8 cellular contexts compared by ENCODE assay signal in the genomic region with DNA sequence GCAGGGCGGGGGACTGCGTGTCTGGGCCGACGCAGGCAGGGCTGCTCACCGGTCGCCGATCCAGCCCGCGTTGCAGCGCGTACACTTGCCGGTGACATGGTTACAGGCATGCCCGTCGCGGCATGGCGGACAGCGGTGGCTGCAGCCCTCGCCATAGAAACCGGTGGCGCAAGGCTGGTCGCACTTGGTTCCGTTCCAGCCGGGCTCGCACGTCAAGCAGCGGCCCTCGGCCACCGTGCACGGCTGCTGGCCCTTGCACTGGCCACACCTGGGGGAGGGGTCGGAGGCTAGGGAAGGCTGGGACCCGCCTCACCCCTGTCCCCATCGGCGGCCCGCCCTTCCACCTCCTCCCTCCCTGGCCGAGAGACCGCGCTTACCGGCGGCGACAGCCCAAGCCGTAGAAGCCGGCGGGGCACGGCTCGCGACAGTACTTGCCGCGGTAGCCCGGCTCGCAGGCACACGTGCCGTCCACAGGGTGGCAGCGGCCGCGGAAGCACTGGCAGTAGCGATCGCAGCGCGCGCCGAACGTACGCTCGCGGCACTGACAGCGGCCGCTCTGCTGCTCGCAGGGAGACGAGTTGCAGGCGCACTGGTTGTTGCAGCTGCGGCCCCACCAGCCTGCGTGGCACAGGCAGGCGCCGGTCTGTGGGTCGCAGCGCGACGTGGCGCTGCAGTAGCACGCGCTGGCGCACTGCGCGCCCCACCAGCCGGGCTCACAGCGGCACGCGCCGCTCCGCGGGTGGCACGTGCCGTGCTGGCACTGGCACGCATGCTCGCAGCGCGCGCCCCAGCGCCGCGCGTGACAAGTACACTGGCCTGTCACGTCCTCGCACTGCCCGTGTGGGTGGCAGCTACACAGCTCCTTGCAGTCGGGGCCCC. TPM values are rescaled to one million over a fixed set of nuclear protein-coding genes. Genes with fewer than 3 reads are reported as not detected.
A peak's percentile ranks its signal among the peaks of the same experiment; 100 is the strongest.
DNase-seq lines count a peak whose midpoint lies in the region; ATAC-seq and TF ChIP-seq lines count a peak whose summit lies in the region.

No MANE protein-coding gene starts in this region.

- H3K36me3 ChIP-seq in Caco-2 (ENCODE audit: control insufficient read depth, insufficient read depth, low read length) (no peaks in the 10 kb centered on the region), sigmoid colon (peaks cover 0 to 25% (median 9%) of the 10 kb centered on the region in 4 donors)

- peak overlapping the region; percentile 31 for H3K4me3 ChIP-seq in Caco-2 (ENCODE audit: low read depth, low read length)
- peak overlapping the region in 3 of 4 donors; percentile 19 to 40 (median 38) for H3K4me3 ChIP-seq in sigmoid colon

- intact Hi-C loops in Caco-2 (cut with micrococcal nuclease; ENCODE audit: unreplicated experiment) (loop anchor here (1.0 kb wide), 1 partner anchor 65 kb away; no protein-coding TSS in a partner anchor), Right ventricle myocardium superior (cut with DNase I) (no loop called here), sigmoid colon (cut with DNase I) (no loop called here)
- intact Hi-C loops in activated T-helper 1 cell treated with anti-CD3 and anti-CD28 coated beads, Interleukin-12 subunit alpha, Interleukin-12 subunit beta, Interleukin-2, Interleukin-4 antibody, amounts not matched to agents 30 ng/mL and 10 ng/mL and 1 ng/mL, durations not matched to agents 14 hours and 24 hours and 36 hours (cut with micrococcal nuclease) = loop anchor here (10.0 kb wide), 1 partner anchor 456 kb away; no protein-coding TSS in a partner anchor

- CTCF ChIA-PET in Caco-2 (lab: Charles Lee) = interaction anchor here (1.0 kb wide), 1 partner anchor 13 kb away, joined by 12 read pairs; no protein-coding TSS in a partner anchor

- H3K9me3 ChIP-seq in Caco-2 (no peaks in the 10 kb centered on the region), sigmoid colon (no peaks in the 10 kb centered on the region)

- no peak overlapping the region for H3K27ac Mint-ChIP-seq in Caco-2 (ENCODE audit: unreplicated experiment)
- no peak overlapping the region for H3K27ac Mint-ChIP-seq in activated T-helper 1 cell treated with anti-CD3 and anti-CD28 coated beads, Interleukin-12 subunit alpha, Interleukin-12 subunit beta, Interleukin-2, Interleukin-4 antibody, amounts not matched to agents 30 ng/mL and 10 ng/mL and 1 ng/mL, durations not matched to agents 14 hours and 24 hours and 36 hours

- no TSS peak for BruUV-seq in Caco-2 (replicated peaks; lab: Mats Ljungman, UMichigan)

- POLR2A ChIA-PET in Caco-2 (lab: Charles Lee) = interaction anchor here (0.5 kb wide), 1 partner anchor 81 kb away, joined by 3 read pairs; no protein-coding TSS in a partner anchor

- H3K27me3 Mint-ChIP-seq in Caco-2 (ENCODE audit: insufficient read depth, unreplicated experiment) = peaks cover 10% of the 10 kb centered on the region
- H3K27me3 Mint-ChIP-seq in activated T-helper 1 cell treated with anti-CD3 and anti-CD28 coated beads, Interleukin-12 subunit alpha, Interleukin-12 subunit beta, Interleukin-2, Interleukin-4 antibody, amounts not matched to agents 30 ng/mL and 10 ng/mL and 1 ng/mL, durations not matched to agents 14 hours and 24 hours and 36 hours (ENCODE audit: insufficient read depth) = peaks cover 60% of the 10 kb centered on the region

- TF ChIP-seq EP300 in sigmoid colon (IDR thresholded peaks at IDR 0.05) = no peak

- TF ChIP-seq CTCF in Caco-2 (IDR thresholded peaks at IDR 0.05; ENCODE audit: insufficient read depth in 1 of 2, low read depth in 1 of 2, low read length in 1 of 2, severe bottlenecking in 1 of 2, unreplicated experiment in 1 of 2) (peak; percentile 41 to 42), sigmoid colon (IDR thresholded peaks at IDR 0.05) (peak in 3 of 4 experiments; percentile 33 to 57 (median 41))

- DNase-seq in Caco-2 = peak in 1 of 2 experiments; percentile 69
- peak; percentile 21 to 49 for DNase-seq in NCI-H1930 (lab: John Stamatoyannopoulos, UW)
- DNase-seq in activated T-helper 1 cell treated with anti-CD3 and anti-CD28 coated beads, Interleukin-12 subunit alpha, Interleukin-12 subunit beta, Interleukin-2, Interleukin-4 antibody, amounts not matched to agents 30 ng/mL and 10 ng/mL and 1 ng/mL, durations not matched to agents 14 hours and 24 hours and 36 hours (ENCODE audit: low spot score) = peak; percentile 29
- peak; percentile 69 for DNase-seq in Right ventricle myocardium superior
- DNase-seq in sigmoid colon = peak; percentile 80
- DNase-seq in NCI-H524 (lab: John Stamatoyannopoulos, UW) = no peak
- no peak for DNase-seq in midbrain (lab: John Stamatoyannopoulos, UW)
- no peak for DNase-seq in medulla oblongata (ENCODE audit: extremely low spot score)

- ATAC-seq in Right ventricle myocardium superior (ENCODE audit: poor library complexity) = peak; percentile 71

- no peaks in the 10 kb centered on the region for H3K36me3 Mint-ChIP-seq in Caco-2 (ENCODE audit: insufficient read depth, unreplicated experiment)
- peaks cover 1% of the 10 kb centered on the region for H3K36me3 Mint-ChIP-seq in activated T-helper 1 cell treated with anti-CD3 and anti-CD28 coated beads, Interleukin-12 subunit alpha, Interleukin-12 subunit beta, Interleukin-2, Interleukin-4 antibody, amounts not matched to agents 30 ng/mL and 10 ng/mL and 1 ng/mL, durations not matched to agents 14 hours and 24 hours and 36 hours (ENCODE audit: low read depth)

- H3K9me3 Mint-ChIP-seq in Caco-2 (ENCODE audit: unreplicated experiment) = no peaks in the 10 kb centered on the region
- H3K9me3 Mint-ChIP-seq in activated T-helper 1 cell treated with anti-CD3 and anti-CD28 coated beads, Interleukin-12 subunit alpha, Interleukin-12 subunit beta, Interleukin-2, Interleukin-4 antibody, amounts not matched to agents 30 ng/mL and 10 ng/mL and 1 ng/mL, durations not matched to agents 14 hours and 24 hours and 36 hours = no peaks in the 10 kb centered on the region

- H3K4me1 ChIP-seq in Caco-2 (peaks cover 10% of the 10 kb centered on the region), sigmoid colon (peaks cover 0 to 38% (median 29%) of the 10 kb centered on the region in 4 donors)

- peak overlapping the region; percentile 75 for H3K4me3 Mint-ChIP-seq in Caco-2 (ENCODE audit: unreplicated experiment)
- peak overlapping the region; percentile 42 for H3K4me3 Mint-ChIP-seq in activated T-helper 1 cell treated with anti-CD3 and anti-CD28 coated beads, Interleukin-12 subunit alpha, Interleukin-12 subunit beta, Interleukin-2, Interleukin-4 antibody, amounts not matched to agents 30 ng/mL and 10 ng/mL and 1 ng/mL, durations not matched to agents 14 hours and 24 hours and 36 hours

- peak overlapping the region in 2 of 4 donors; percentile 8 to 32 for H3K27ac ChIP-seq in sigmoid colon

- 9 to 15% methylated on average over 106 of the region's 106 CpGs for WGBS in sigmoid colon, 2 donors

- peaks cover 5% of the 10 kb centered on the region for H3K4me1 Mint-ChIP-seq in Caco-2 (ENCODE audit: low read depth, unreplicated experiment)
- peaks cover 6% of the 10 kb centered on the region for H3K4me1 Mint-ChIP-seq in activated T-helper 1 cell treated with anti-CD3 and anti-CD28 coated beads, Interleukin-12 subunit alpha, Interleukin-12 subunit beta, Interleukin-2, Interleukin-4 antibody, amounts not matched to agents 30 ng/mL and 10 ng/mL and 1 ng/mL, durations not matched to agents 14 hours and 24 hours and 36 hours (ENCODE audit: low read depth)

- no peak for TF ChIP-seq POLR2A in sigmoid colon (IDR thresholded peaks at IDR 0.05)

- H3K27me3 ChIP-seq in Caco-2 (replicated peaks; ENCODE audit: control insufficient read depth, insufficient read depth, low read length) (peaks cover 3% of the 10 kb centered on the region), sigmoid colon (peaks cover 0 to 22% (median 14%) of the 10 kb centered on the region in 3 donors)

RNA-seq across cellular contexts. Expression of a gene that starts 6.7 kb away (rescaled TPM):
- total RNA-seq in Caco-2 (2022) (0.58 and 0.73 TPM in 2 replicates), Right ventricle myocardium superior (2.6 TPM), sigmoid colon (10 to 100 TPM in 3 of 4 donors, 1 to 10 TPM in 1; 6.4 to 12.8 (median 10.4) TPM)
- 0.24 and 0.41 TPM in 2 replicates for total RNA-seq in activated T-helper 1 cell treated with anti-CD3 and anti-CD28 coated beads, Interleukin-12 subunit alpha, Interleukin-12 subunit beta, Interleukin-2, Interleukin-4 antibody, amounts not matched to agents 30 ng/mL and 10 ng/mL and 1 ng/mL, durations not matched to agents 14 hours and 24 hours and 36 hours
- 1 to 10 TPM in 1 of 3 donors, under 1 TPM in 2; under 0.01 to 1.9 (median 0.46) TPM for polyA plus RNA-seq in sigmoid colon

RNA-seq across cellular contexts. Expression of a gene that starts 36.9 kb away (rescaled TPM):
- total RNA-seq in Caco-2 (2022) = 14.5 and 15.6 TPM in 2 replicates
- 14.3 and 15.2 TPM in 2 replicates for total RNA-seq in activated T-helper 1 cell treated with anti-CD3 and anti-CD28 coated beads, Interleukin-12 subunit alpha, Interleukin-12 subunit beta, Interleukin-2, Interleukin-4 antibody, amounts not matched to agents 30 ng/mL and 10 ng/mL and 1 ng/mL, durations not matched to agents 14 hours and 24 hours and 36 hours
- total RNA-seq in Right ventricle myocardium superior = 5.9 TPM
- 10 to 100 TPM; 11.4 to 18.8 (median 15.2) TPM for total RNA-seq in sigmoid colon
- polyA plus RNA-seq in sigmoid colon = 1 to 10 TPM; 1.4 to 4.8 (median 2.4) TPM

Comparison
In these comparisons a context has a peak if more than half of its experiments do, and no peak if none do; other contexts are left out.
1. DNase-seq: peak in NCI-H1930 (2 of 2), activated T-helper 1 cell treated with anti-CD3 and anti-CD28 coated beads, Interleukin-12 subunit alpha, Interleukin-12 subunit beta, Interleukin-2, Interleukin-4 antibody, amounts not matched to agents 30 ng/mL and 10 ng/mL and 1 ng/mL, durations not matched to agents 14 hours and 24 hours and 36 hours (single experiment), Right ventricle myocardium superior (single experiment) and sigmoid colon (single experiment); none in NCI-H524 (0 of 2), midbrain (single experiment) and medulla oblongata (single experiment).
2. intact Hi-C loops: an anchor here in Caco-2 (1.0 kb wide) and activated T-helper 1 cell treated with anti-CD3 and anti-CD28 coated beads, Interleukin-12 subunit alpha, Interleukin-12 subunit beta, Interleukin-2, Interleukin-4 antibody, amounts not matched to agents 30 ng/mL and 10 ng/mL and 1 ng/mL, durations not matched to agents 14 hours and 24 hours and 36 hours (10.0 kb wide); none called in Right ventricle myocardium superior and sigmoid colon.